In the genomic region with DNA sequence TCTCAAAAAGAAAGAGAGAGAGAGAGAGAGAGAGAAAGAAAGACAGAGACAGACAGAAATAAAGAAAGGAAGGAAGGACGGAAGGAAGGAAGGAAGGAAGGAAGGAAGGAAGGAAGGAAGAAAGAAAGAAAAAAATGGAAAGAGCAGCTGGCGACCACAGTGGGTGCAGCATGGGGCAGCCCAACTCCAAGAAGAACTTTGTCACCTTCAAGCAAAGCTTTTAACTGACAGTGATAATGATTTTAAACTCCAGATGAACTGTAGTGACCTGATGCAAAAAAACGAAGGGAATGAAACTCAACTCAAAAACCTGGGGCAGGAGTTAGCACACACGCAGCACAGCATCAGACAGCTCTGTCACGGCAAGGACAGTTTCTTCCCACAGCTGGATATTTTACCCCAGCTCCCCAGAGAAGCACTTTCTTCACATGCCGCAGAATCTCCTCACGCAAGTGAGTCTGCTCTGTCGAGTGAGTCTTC, we compare ENCODE assay signal across 17 cellular contexts. TPM values are rescaled to one million over a fixed set of nuclear protein-coding genes. Genes with fewer than 3 reads are reported as not detected.
DNase-seq lines count a peak whose midpoint lies in the region; ATAC-seq and FAIRE-seq lines count a peak whose summit lies in the region.
"Had no signal": no experiment of that assay in that cellular context is flagged by ENCODE, and none has a peak within 500 bp of the region (broad histone marks: within the 10 kb centered on the region; RNA-seq: fewer than 3 reads in every experiment).

No MANE protein-coding gene starts in this region.

- ATAC-seq in T-cell (replicated peaks in 1 of 4) = no peak
- no peak for ATAC-seq in naive thymus-derived CD8-positive, alpha-beta T cell
- ATAC-seq: stimulated activated naive CD8-positive, alpha-beta T cell treated with anti-CD3 and anti-CD28 coated beads, Interleukin-15, Interleukin-2, amounts not matched to agents 100 U/mL and 50 U/mL, for 24 hours had no signal

- POLR2A ChIA-PET in activated CD4-positive, alpha-beta T cell treated with anti-CD3 and anti-CD28 coated beads, Interleukin-2, amount 10 ng/mL, durations not matched to agents 7 days and 5 days (lab: Charles Lee) = interaction anchor here (0.7 kb wide), 1 partner anchor 14 kb away, joined by 3 read pairs; no protein-coding TSS in a partner anchor
- POLR2A ChIA-PET in T-cell (lab: Charles Lee) = interaction anchor here in 1 of 2 donors (1.0 kb wide), 1 partner anchor 11 kb away, joined by 3 read pairs; no protein-coding TSS in a partner anchor
- POLR2A ChIA-PET in naive thymus-derived CD8-positive, alpha-beta T cell (lab: Charles Lee) = interaction anchor here (1.1 to 2.9 kb wide), 6 partner anchors 11 to 91 kb away, joined by 3 to 10 read pairs (median 4); a partner anchor contains a TSS

- DNase-seq in activated CD4-positive, alpha-beta T cell treated with anti-CD3 and anti-CD28 coated beads, Interleukin-2, amount 10 ng/mL, durations not matched to agents 7 days and 5 days = no peak
- DNase-seq in activated CD4-positive, alpha-beta T cell treated with anti-CD3 and anti-CD28 coated beads, Interleukin-2, amount 10 ng/mL, durations not matched to agents 24 days and 14 days = no peak
- no peak for DNase-seq in GM18507 (ENCODE audit: extremely low spot score, insufficient read length, low read depth)
- DNase-seq in T-cell = no peak
- DNase-seq in naive thymus-derived CD8-positive, alpha-beta T cell = no peak
- DNase-seq in hypothalamus (lab: John Stamatoyannopoulos, UW) = no peak
- DNase-seq in GM19240 (ENCODE audit: insufficient read length, low spot score) = no peak
- DNase-seq in NCI-H1694 treated with DMSO at 0.1 percent for 48 hours (lab: John Stamatoyannopoulos, UW) = no peak
- DNase-seq: activated effector memory CD4-positive, alpha-beta T cell treated with Interleukin-2 at 50 U/mL for 16 hours; effector CD4-positive, alpha-beta T cell; foreskin fibroblast; KBM-7; NCI-H146; stimulated activated naive CD8-positive, alpha-beta T cell treated with anti-CD3 and anti-CD28 coated beads, Interleukin-15, Interleukin-2, amounts not matched to agents 100 U/mL and 50 U/mL, for 24 hours; SW 1271 had no signal

- peak; percentile 82 for FAIRE-seq in GM18507 (lab: Jason Lieb, UNC)
- FAIRE-seq: D721Med, urothelium cell line had no signal

- intact Hi-C loops in activated CD4-positive, alpha-beta T cell treated with anti-CD3 and anti-CD28 coated beads, Interleukin-2, amount 10 ng/mL, durations not matched to agents 24 days and 14 days (cut with micrococcal nuclease) = no loop called here

- peaks cover 4% of the 10 kb centered on the region for H3K36me3 Mint-ChIP-seq in activated CD4-positive, alpha-beta T cell treated with anti-CD3 and anti-CD28 coated beads, Interleukin-2, amount 10 ng/mL, durations not matched to agents 7 days and 5 days (ENCODE audit: low read depth)
- H3K36me3 Mint-ChIP-seq in activated CD4-positive, alpha-beta T cell treated with anti-CD3 and anti-CD28 coated beads, Interleukin-2, amount 10 ng/mL, durations not matched to agents 24 days and 14 days (ENCODE audit: low read depth) = no peaks in the 10 kb centered on the region
- no peaks in the 10 kb centered on the region for H3K36me3 Mint-ChIP-seq in T-cell
- H3K36me3 Mint-ChIP-seq in naive thymus-derived CD8-positive, alpha-beta T cell = no peaks in the 10 kb centered on the region

- H3K4me1 Mint-ChIP-seq in activated CD4-positive, alpha-beta T cell treated with anti-CD3 and anti-CD28 coated beads, Interleukin-2, amount 10 ng/mL, durations not matched to agents 7 days and 5 days = peaks cover 45% of the 10 kb centered on the region
- peaks cover 33% of the 10 kb centered on the region for H3K4me1 Mint-ChIP-seq in activated CD4-positive, alpha-beta T cell treated with anti-CD3 and anti-CD28 coated beads, Interleukin-2, amount 10 ng/mL, durations not matched to agents 24 days and 14 days
- H3K4me1 Mint-ChIP-seq in T-cell = peaks cover 45 to 57% (median 57%) of the 10 kb centered on the region in 3 donors
- H3K4me1 Mint-ChIP-seq in naive thymus-derived CD8-positive, alpha-beta T cell = peaks cover 17 to 57% (median 43%) of the 10 kb centered on the region in 4 donors

- H3K27ac Mint-ChIP-seq in activated CD4-positive, alpha-beta T cell treated with anti-CD3 and anti-CD28 coated beads, Interleukin-2, amount 10 ng/mL, durations not matched to agents 7 days and 5 days = peak overlapping the region; percentile 83
- no peak overlapping the region for H3K27ac Mint-ChIP-seq in activated CD4-positive, alpha-beta T cell treated with anti-CD3 and anti-CD28 coated beads, Interleukin-2, amount 10 ng/mL, durations not matched to agents 24 days and 14 days
- H3K27ac Mint-ChIP-seq in T-cell = peak overlapping the region; percentile 75 to 98
- peak overlapping the region in 9 of 10 donors; percentile 41 to 91 (median 80) for H3K27ac Mint-ChIP-seq in naive thymus-derived CD8-positive, alpha-beta T cell

- CTCF ChIA-PET in activated CD4-positive, alpha-beta T cell treated with anti-CD3 and anti-CD28 coated beads, Interleukin-2, amount 10 ng/mL, durations not matched to agents 7 days and 5 days (lab: Charles Lee) = interaction anchor here (1.7 to 2.5 kb wide), 2 partner anchors 12 to 28 kb away, joined by 4 to 13 read pairs; no protein-coding TSS in a partner anchor
- CTCF ChIA-PET in T-cell (lab: Charles Lee) = no interaction called here

- H3K4me3 Mint-ChIP-seq in activated CD4-positive, alpha-beta T cell treated with anti-CD3 and anti-CD28 coated beads, Interleukin-2, amount 10 ng/mL, durations not matched to agents 7 days and 5 days = no peak overlapping the region
- no peak overlapping the region for H3K4me3 Mint-ChIP-seq in activated CD4-positive, alpha-beta T cell treated with anti-CD3 and anti-CD28 coated beads, Interleukin-2, amount 10 ng/mL, durations not matched to agents 24 days and 14 days
- H3K4me3 Mint-ChIP-seq in T-cell = peak overlapping the region; percentile 37 to 69 (median 60)
- peak overlapping the region; percentile 29 to 85 (median 68) for H3K4me3 Mint-ChIP-seq in naive thymus-derived CD8-positive, alpha-beta T cell

- H3K9me3 Mint-ChIP-seq in activated CD4-positive, alpha-beta T cell treated with anti-CD3 and anti-CD28 coated beads, Interleukin-2, amount 10 ng/mL, durations not matched to agents 7 days and 5 days = no peaks in the 10 kb centered on the region
- H3K9me3 Mint-ChIP-seq in activated CD4-positive, alpha-beta T cell treated with anti-CD3 and anti-CD28 coated beads, Interleukin-2, amount 10 ng/mL, durations not matched to agents 24 days and 14 days = no peaks in the 10 kb centered on the region
- H3K9me3 Mint-ChIP-seq in T-cell = no peaks in the 10 kb centered on the region
- H3K9me3 Mint-ChIP-seq in naive thymus-derived CD8-positive, alpha-beta T cell = no peaks in the 10 kb centered on the region

- no peaks in the 10 kb centered on the region for H3K27me3 Mint-ChIP-seq in activated CD4-positive, alpha-beta T cell treated with anti-CD3 and anti-CD28 coated beads, Interleukin-2, amount 10 ng/mL, durations not matched to agents 7 days and 5 days
- no peaks in the 10 kb centered on the region for H3K27me3 Mint-ChIP-seq in activated CD4-positive, alpha-beta T cell treated with anti-CD3 and anti-CD28 coated beads, Interleukin-2, amount 10 ng/mL, durations not matched to agents 24 days and 14 days
- no peaks in the 10 kb centered on the region for H3K27me3 Mint-ChIP-seq in T-cell
- no peaks in the 10 kb centered on the region for H3K27me3 Mint-ChIP-seq in naive thymus-derived CD8-positive, alpha-beta T cell

RNA-seq across cellular contexts. Expression of a gene that starts 5.0 kb away (rescaled TPM):
- 10 to 100 TPM; 72.4 to 73.2 TPM for total RNA-seq in activated CD4-positive, alpha-beta T cell treated with anti-CD3 and anti-CD28 coated beads, Interleukin-2, amount 10 ng/mL, durations not matched to agents 7 days and 5 days
- 74.0 and 74.9 TPM in 2 replicates for total RNA-seq in activated CD4-positive, alpha-beta T cell treated with anti-CD3 and anti-CD28 coated beads, Interleukin-2, amount 10 ng/mL, durations not matched to agents 24 days and 14 days
- 10 to 100 TPM; 61.5 to 78.1 (median 72.5) TPM for total RNA-seq in T-cell
- total RNA-seq in naive thymus-derived CD8-positive, alpha-beta T cell = 10 to 100 TPM; 69.1 to 69.5 TPM
- 10 to 100 TPM; 18.2 to 38.6 (median 20.5) TPM for polyA plus RNA-seq in naive thymus-derived CD8-positive, alpha-beta T cell

Comparison
In these comparisons a context has a peak if more than half of its experiments do, and no peak if none do; other contexts are left out.
1. H3K4me3 Mint-ChIP-seq: peak in T-cell (3 of 3) and naive thymus-derived CD8-positive, alpha-beta T cell (10 of 10); none in activated CD4-positive, alpha-beta T cell treated with anti-CD3 and anti-CD28 coated beads, Interleukin-2, amount 10 ng/mL, durations not matched to agents 7 days and 5 days (single experiment) and activated CD4-positive, alpha-beta T cell treated with anti-CD3 and anti-CD28 coated beads, Interleukin-2, amount 10 ng/mL, durations not matched to agents 24 days and 14 days (single experiment).